Comparison of ENCODE assay signal across 8 cellular contexts in the genomic region with DNA sequence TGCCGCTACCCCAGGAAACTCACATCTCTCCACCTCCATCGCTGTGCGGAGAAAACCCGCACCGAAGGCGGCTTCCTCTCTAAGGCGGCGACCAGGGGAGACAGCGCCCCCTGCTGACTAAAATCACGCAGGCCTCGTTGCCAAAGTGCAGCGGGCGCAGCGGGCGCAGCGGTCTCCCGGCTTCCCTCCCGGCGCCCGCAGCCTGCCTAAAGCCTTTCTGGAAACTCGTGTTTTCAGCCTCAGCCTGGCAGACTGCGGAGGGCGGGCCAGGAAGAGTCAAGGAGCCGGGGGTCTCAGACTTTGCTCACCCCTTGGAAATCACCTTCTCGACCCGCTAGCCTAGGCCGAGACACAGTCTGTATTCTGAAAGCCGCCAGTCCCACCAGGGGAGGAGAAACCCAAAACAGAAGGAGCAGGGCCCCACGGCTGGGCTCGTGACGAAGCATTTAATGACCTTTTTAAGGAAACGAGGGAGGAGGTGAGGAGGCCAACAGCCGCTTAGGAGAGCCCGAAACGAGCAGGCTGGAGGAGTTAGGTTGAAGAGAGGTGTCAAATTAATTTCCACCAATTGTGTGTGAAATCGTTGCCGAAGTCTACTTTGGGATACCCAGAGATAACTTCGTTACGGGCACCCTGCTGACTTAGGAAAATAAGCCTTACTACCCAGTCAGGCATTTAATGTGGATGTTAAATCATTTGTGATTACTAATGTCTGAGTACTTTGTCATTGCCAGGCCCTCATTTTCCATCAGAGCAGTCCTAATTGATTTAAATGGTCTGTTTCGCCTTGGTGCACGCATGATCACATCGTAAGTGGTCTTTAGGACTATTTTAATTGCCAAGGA. TPM values are rescaled to one million over a fixed set of nuclear protein-coding genes. Genes with fewer than 3 reads are reported as not detected.
DNase-seq lines count a peak whose midpoint lies in the region; ATAC-seq and TF ChIP-seq lines count a peak whose summit lies in the region.

No MANE protein-coding gene starts in this region.

- POLR2A ChIA-PET in SK-N-SH (lab: Yijun Ruan, JAX) = no interaction called here

- H3K9me3 ChIP-seq in SK-N-SH = no peaks in the 10 kb centered on the region

- in situ Hi-C loops in GM13977 (cut with MboI; ENCODE audit: low pct_unique_long_range_greater_than_20kb, low sequenced_read_pairs, unreplicated experiment) = no loop called here

- peak; percentile 74 for DNase-seq in GM13977 (ENCODE audit: low spot score)
- DNase-seq in SK-N-SH = peak; percentile 77
- DNase-seq in amniotic epithelial cell (ENCODE audit: low read depth) = peak; percentile 35
- peak; percentile 84 for DNase-seq in iPS-NIHi11 (ENCODE audit: low spot score)
- DNase-seq in stimulated activated CD4-positive, alpha-beta T cell treated with anti-CD3 and anti-CD28 coated beads, Interleukin-12 subunit alpha, Interleukin-12 subunit beta, amount 100 ng/mL, for 48 hours (ENCODE audit: low read depth in 2 of 3, low spot score in 1 of 3) = peak; percentile 49 to 70 (median 62)
- DNase-seq in OCI-M2 (lab: John Stamatoyannopoulos, UW; ENCODE audit: unreplicated experiment) = no peak
- DNase-seq in mesenteric fat pad (ENCODE audit: low spot score) = no peak

- ATAC-seq in HG03095 (IDR thresholded peaks at IDR 0.05; ENCODE audit: unreplicated experiment) = peak; percentile 85

- CTCF ChIA-PET in SK-N-SH (lab: Yijun Ruan, JAX) = no interaction called here

- no peaks in the 10 kb centered on the region; a peak in 1 of 4 replicates for H3K4me1 ChIP-seq in SK-N-SH (ENCODE audit: control insufficient read depth in 1 of 2, insufficient read depth in 2 of 2, low read depth in 1 of 2, low read length in 1 of 2)

- no peaks in the 10 kb centered on the region for H3K36me3 ChIP-seq in SK-N-SH (replicated peaks in 1 of 2; ENCODE audit: control insufficient read depth in 1 of 2, insufficient read depth in 2 of 2, low read length in 1 of 2)

- H3K9me2 ChIP-seq in SK-N-SH = no peaks in the 10 kb centered on the region

- peaks cover 81% of the 10 kb centered on the region for H3K27me3 ChIP-seq in SK-N-SH (ENCODE audit: insufficient read depth)

- TF ChIP-seq EP300 in SK-N-SH (IDR thresholded peaks at IDR 0.05; ENCODE audit: borderline replicate concordance in 1 of 2, low read depth in 1 of 2, low read length in 1 of 2) = no peak

- H2AFZ ChIP-seq in SK-N-SH (ENCODE audit: low read depth) = no peak overlapping the region

- peak overlapping the region in 1 of 2 experiments; percentile 50; a peak in 2 of 4 replicates for H3K4me3 ChIP-seq in SK-N-SH (ENCODE audit: low read depth in 2 of 2, low read length in 1 of 2)

- no peak overlapping the region for H3K4me2 ChIP-seq in SK-N-SH

- no peaks in the 10 kb centered on the region for H3F3A ChIP-seq in SK-N-SH (replicated peaks; ENCODE audit: insufficient read depth)

- H4K20me1 ChIP-seq in SK-N-SH (ENCODE audit: insufficient read depth) = no peaks in the 10 kb centered on the region

- WGBS in SK-N-SH (ENCODE audit: low lambda C conversion rate) = 12% methylated on average over 31 of the region's 42 CpGs

- no peak overlapping the region for H3K9ac ChIP-seq in SK-N-SH

- peak; percentile 87 for TF ChIP-seq CTCF in GM13977 (IDR thresholded peaks at IDR 0.05; ENCODE audit: extremely low read depth, insufficient read depth, missing control alignments)
- TF ChIP-seq CTCF in SK-N-SH (IDR thresholded peaks at IDR 0.05) = peak; percentile 74

- H3K27ac ChIP-seq in SK-N-SH (ENCODE audit: low read depth in 2 of 2, low read length in 1 of 2) = no peak overlapping the region

- peak; percentile 54 for TF ChIP-seq RAD21 in SK-N-SH (IDR thresholded peaks at IDR 0.05; ENCODE audit: low read length)

- no peaks in the 10 kb centered on the region for H3K79me2 ChIP-seq in SK-N-SH (ENCODE audit: insufficient read depth)

TF ChIP-seq in SK-N-SH, 30 proteins besides CTCF, POLR2A, EP300 and RAD21:
- TF ChIP-seq IRF3 (IDR thresholded peaks at IDR 0.05; ENCODE audit: low read depth, low read length) = no peak
- peak; percentile 45 for TF ChIP-seq SMC3 (IDR thresholded peaks at IDR 0.05; ENCODE audit: low read depth, low read length)

RNA-seq across cellular contexts. Expression of gene FOXB2, which starts 7.3 kb away (rescaled TPM):
- polyA plus RNA-seq in SK-N-SH (2012; rRNA removed) = not detected in 2 replicates
- not detected in 2 replicates for polyA plus RNA-seq in SK-N-SH (2012; cell fraction: cytosol; rRNA removed)
- polyA plus RNA-seq in SK-N-SH (2012; cell fraction: nucleus; rRNA removed) = not detected in 2 replicates
- not detected for total RNA-seq in mesenteric fat pad

Comparison
In these comparisons a context has a peak if more than half of its experiments do, and no peak if none do; other contexts are left out.
1. DNase-seq: peak in GM13977 (single experiment), SK-N-SH (single experiment), amniotic epithelial cell (single experiment), iPS-NIHi11 (single experiment) and stimulated activated CD4-positive, alpha-beta T cell treated with anti-CD3 and anti-CD28 coated beads, Interleukin-12 subunit alpha, Interleukin-12 subunit beta, amount 100 ng/mL, for 48 hours (3 of 3); none in OCI-M2 (single experiment) and mesenteric fat pad (single experiment).